Comparison of ENCODE assay signal across 25 cellular contexts in genomic region chr1:207500306-207500705, GRCh38. TPM values are rescaled to one million over a fixed set of nuclear protein-coding genes. Genes with fewer than 3 reads are reported as not detected.
"Had no signal": no experiment of that assay in that cellular context is flagged by ENCODE, and none has a peak within 500 bp of the region (broad histone marks: within the 10 kb centered on the region; RNA-seq: fewer than 3 reads in every experiment).

No MANE protein-coding gene starts in this region.

- H3K27ac Mint-ChIP-seq: activated naive CD8-positive, alpha-beta T cell treated with anti-CD3 and anti-CD28 coated beads, Interleukin-2, amount 10 ng/mL, durations not matched to agents 7 days and 5 days; natural killer cell treated with Interleukin-12 subunit alpha and Interleukin-12 subunit beta and Interleukin-15 and Interleukin-18, amount 100 ng/mL, for 72 hours; progenitor cell of endocrine pancreas; WTC11 had no signal

- H3K9me3 Mint-ChIP-seq: activated naive CD8-positive, alpha-beta T cell treated with anti-CD3 and anti-CD28 coated beads, Interleukin-2, amount 10 ng/mL, durations not matched to agents 7 days and 5 days; natural killer cell treated with Interleukin-12 subunit alpha and Interleukin-12 subunit beta and Interleukin-15 and Interleukin-18, amount 100 ng/mL, for 72 hours; WTC11 had no signal

- H3K9me3 ChIP-seq: heart right ventricle, thyroid gland had no signal

- H3K4me3 ChIP-seq: coronary artery, heart right ventricle, thyroid gland had no signal

- DNase-seq: activated CD4-positive, alpha-beta T cell treated with anti-CD3 and anti-CD28 coated beads, Interleukin-2, amount 50 U/mL, for 1 hour; activated gamma-delta T cell; activated naive CD8-positive, alpha-beta T cell treated with anti-CD3 and anti-CD28 coated beads, Interleukin-2, amount 10 ng/mL, durations not matched to agents 7 days and 5 days; amygdala; cerebellar nuclear complex; foreskin fibroblast; heart right ventricle; islet precursor cell; left cardiac atrium; stimulated activated CD4-positive, alpha-beta T cell treated with anti-CD3 and anti-CD28 coated beads, Interleukin-2, amount 100 ng/mL, for 48 hours; stimulated activated CD8-positive, alpha-beta memory T cell treated with anti-CD3 and anti-CD28 coated beads, Interleukin-4, amount 100 ng/mL, for 48 hours; stimulated activated naive CD4-positive, alpha-beta T cell; substantia nigra; T1000; thyroid gland had no signal

- H3K36me3 Mint-ChIP-seq: activated naive CD8-positive, alpha-beta T cell treated with anti-CD3 and anti-CD28 coated beads, Interleukin-2, amount 10 ng/mL, durations not matched to agents 7 days and 5 days; natural killer cell treated with Interleukin-12 subunit alpha and Interleukin-12 subunit beta and Interleukin-15 and Interleukin-18, amount 100 ng/mL, for 72 hours; WTC11 had no signal

- H3K4me3 Mint-ChIP-seq: activated naive CD8-positive, alpha-beta T cell treated with anti-CD3 and anti-CD28 coated beads, Interleukin-2, amount 10 ng/mL, durations not matched to agents 7 days and 5 days; natural killer cell treated with Interleukin-12 subunit alpha and Interleukin-12 subunit beta and Interleukin-15 and Interleukin-18, amount 100 ng/mL, for 72 hours; WTC11 had no signal

- ATAC-seq: heart right ventricle; left cardiac atrium; natural killer cell treated with Interleukin-12 subunit alpha and Interleukin-12 subunit beta and Interleukin-15 and Interleukin-18, amount 100 ng/mL, for 72 hours had no signal

- H3K36me3 ChIP-seq: heart right ventricle, thyroid gland had no signal

- H3K27ac ChIP-seq: coronary artery, heart right ventricle, thyroid gland had no signal

RNA-seq across cellular contexts. Expression of gene CR1, which starts 4.3 kb away (rescaled TPM):
- total RNA-seq: epithelial cell of proximal tubule, fibroblast of lung, osteocyte, SK-MEL-5 had no signal
- polyA plus RNA-seq: fibroblast of lung had no signal

RNA-seq across cellular contexts. Expression of gene CR2, which starts 46.2 kb away (rescaled TPM):
- total RNA-seq: fibroblast of lung; left cardiac atrium; natural killer cell treated with Interleukin-12 subunit alpha and Interleukin-12 subunit beta and Interleukin-15 and Interleukin-18, amount 100 ng/mL, for 72 hours; osteocyte; SK-MEL-5; T-helper 1 cell treated with Interleukin-12 subunit alpha and Interleukin-12 subunit beta and Interleukin-4 antibody, amounts not matched to agents 30 ng/mL and 1 ng/mL, for 36 hours; ureter had no signal
- polyA plus RNA-seq: fibroblast of lung had no signal
